28 cellular contexts compared by ENCODE assay signal in genomic region chr11:1178906-1179305, GRCh38. TPM values are rescaled to one million over a fixed set of nuclear protein-coding genes. Genes with fewer than 3 reads are reported as not detected.
"Had no signal": no experiment of that assay in that cellular context is flagged by ENCODE, and none has a peak within 500 bp of the region (broad histone marks: within the 10 kb centered on the region; RNA-seq: fewer than 3 reads in every experiment).

No MANE protein-coding gene starts in this region.

- H3K4me3 Mint-ChIP-seq: activated CD8-positive, alpha-beta T cell treated with anti-CD3 and anti-CD28 coated beads, Interleukin-2, amount 10 ng/mL, durations not matched to agents 7 days and 5 days; activated naive CD8-positive, alpha-beta T cell treated with anti-CD3 and anti-CD28 coated beads, Interleukin-2, amount 10 ng/mL, durations not matched to agents 7 days and 5 days; IgD-negative memory B cell; T-helper 1 cell treated with Interleukin-12 subunit alpha and Interleukin-12 subunit beta and Interleukin-4 antibody, amounts not matched to agents 30 μg/mL and 1 μg/mL, for 36 hours had no signal

- H3K36me3 Mint-ChIP-seq: activated naive CD8-positive, alpha-beta T cell treated with anti-CD3 and anti-CD28 coated beads, Interleukin-2, amount 10 ng/mL, durations not matched to agents 7 days and 5 days; IgD-negative memory B cell had no signal

- DNase-seq: activated CD4-positive, alpha-beta T cell treated with anti-CD3 and anti-CD28 coated beads for 4 hours; activated CD8-positive, alpha-beta memory T cell treated with anti-CD3 and anti-CD28 coated beads, Interleukin-2, amount 50 U/mL, for 48 hours; activated CD8-positive, alpha-beta T cell treated with anti-CD3 and anti-CD28 coated beads, Interleukin-2, amount 10 ng/mL, durations not matched to agents 7 days and 5 days; activated naive CD4-positive, alpha-beta T cell treated with anti-CD3 and anti-CD28 coated beads, Interleukin-2, amount 50 U/mL, for 16 hours; activated naive CD8-positive, alpha-beta T cell treated with anti-CD3 and anti-CD28 coated beads, Interleukin-2, amount 10 ng/mL, durations not matched to agents 7 days and 5 days; activated T-cell treated with anti-CD3 and anti-CD28 coated beads, Interleukin-2, amount 50 U/mL, for 1 hour; adrenal gland; anterior cingulate cortex; KG1; NCI-H1048; NCI-H1417; NCI-H2029; NCI-H2107; NCI-H510A treated with DMSO at 0.1 percent for 48 hours; NCI-H69; NK-92 treated with Interleukin-12 subunit alpha and Interleukin-12 subunit beta, amount 100 ng/mL, for 24 hours; OCI-M1; RPMI8226; SHP77 had no signal

- H3K27me3 ChIP-seq: SJSA1 had no signal

- H3K27ac Mint-ChIP-seq: activated CD8-positive, alpha-beta T cell treated with anti-CD3 and anti-CD28 coated beads, Interleukin-2, amount 10 ng/mL, durations not matched to agents 7 days and 5 days; activated naive CD8-positive, alpha-beta T cell treated with anti-CD3 and anti-CD28 coated beads, Interleukin-2, amount 10 ng/mL, durations not matched to agents 7 days and 5 days; IgD-negative memory B cell; T-helper 1 cell treated with Interleukin-12 subunit alpha and Interleukin-12 subunit beta and Interleukin-4 antibody, amounts not matched to agents 30 μg/mL and 1 μg/mL, for 36 hours had no signal

- H3K9me3 ChIP-seq: adrenal gland, breast epithelium, SJSA1 had no signal

- H3K27ac ChIP-seq: adrenal gland, breast epithelium, SJSA1 had no signal

- H3K36me3 ChIP-seq: adrenal gland, breast epithelium, SJSA1 had no signal

- ATAC-seq: activated CD4-positive, CD25-positive, alpha-beta regulatory T cell treated with anti-CD3 and anti-CD28 coated beads, Interleukin-2, amount 50 U/mL, for 24 hours; activated CD8-positive, alpha-beta T cell treated with anti-CD3 and anti-CD28 coated beads, Interleukin-2, amount 10 ng/mL, durations not matched to agents 7 days and 5 days; Panc1; SK-N-SH treated with all-trans-retinoic acid at 6 μM for 48 hours had no signal

- H3K4me3 ChIP-seq: adrenal gland, breast epithelium, SJSA1 had no signal

- H3K4me1 Mint-ChIP-seq: activated naive CD8-positive, alpha-beta T cell treated with anti-CD3 and anti-CD28 coated beads, Interleukin-2, amount 10 ng/mL, durations not matched to agents 7 days and 5 days had no signal

- H3K27me3 Mint-ChIP-seq: activated naive CD8-positive, alpha-beta T cell treated with anti-CD3 and anti-CD28 coated beads, Interleukin-2, amount 10 ng/mL, durations not matched to agents 7 days and 5 days; IgD-negative memory B cell had no signal

- H3K4me1 ChIP-seq: adrenal gland, breast epithelium, SJSA1 had no signal

RNA-seq across cellular contexts. Expression of gene MUC5AC, which starts 21.2 kb away (rescaled TPM):
- total RNA-seq: activated CD8-positive, alpha-beta T cell treated with anti-CD3 and anti-CD28 coated beads, Interleukin-2, amount 10 ng/mL, durations not matched to agents 7 days and 5 days; activated naive CD8-positive, alpha-beta T cell treated with anti-CD3 and anti-CD28 coated beads, Interleukin-2, amount 10 ng/mL, durations not matched to agents 7 days and 5 days; breast epithelium; LHCN-M2; M059J had no signal
- polyA plus RNA-seq: IgD-negative memory B cell had no signal

RNA-seq across cellular contexts. Expression of gene MUC5B, which starts 44.0 kb away (rescaled TPM):
- total RNA-seq: activated CD8-positive, alpha-beta T cell treated with anti-CD3 and anti-CD28 coated beads, Interleukin-2, amount 10 ng/mL, durations not matched to agents 7 days and 5 days; activated naive CD8-positive, alpha-beta T cell treated with anti-CD3 and anti-CD28 coated beads, Interleukin-2, amount 10 ng/mL, durations not matched to agents 7 days and 5 days; LHCN-M2; M059J; SJSA1 had no signal
- polyA plus RNA-seq: IgD-negative memory B cell had no signal
